Comparison of ENCODE assay signal across 23 cellular contexts in the genomic region with DNA sequence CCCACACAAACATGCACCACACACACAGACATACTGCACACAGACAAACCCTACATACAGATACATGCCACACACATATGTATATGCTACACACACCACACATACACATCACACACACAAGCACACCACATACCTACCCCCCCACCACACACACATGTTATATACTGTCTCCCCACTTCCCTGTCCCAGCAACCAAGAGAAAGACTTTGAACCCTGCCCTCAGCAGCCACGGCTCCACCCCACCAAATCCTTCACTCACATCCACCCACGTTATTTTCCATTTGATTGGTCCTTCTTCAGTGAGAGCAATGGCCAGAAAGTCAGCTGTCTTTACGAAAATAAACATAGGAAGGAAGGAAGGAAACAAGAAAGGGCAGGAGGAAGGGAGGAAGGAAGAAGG.
"Had no signal": no experiment of that assay in that cellular context is flagged by ENCODE, and none has a peak within 500 bp of the region (broad histone marks: within the 10 kb centered on the region; RNA-seq: fewer than 3 reads in every experiment).

No MANE protein-coding gene starts in this region.

- H2AFZ ChIP-seq: PC-9 had no signal

- H3K4me3 ChIP-seq: MG63, PC-9 had no signal

- H3K36me3 ChIP-seq: MG63 had no signal

- H3K27ac ChIP-seq: PC-9, VCaP had no signal

- H3K9me3 ChIP-seq: MG63 had no signal

- DNase-seq: activated CD4-positive, alpha-beta memory T cell treated with anti-CD3 and anti-CD28 coated beads for 36 hours; activated CD4-positive, alpha-beta T cell treated with anti-CD3 and anti-CD28 coated beads, Interleukin-2, amount 10 ng/mL, durations not matched to agents 7 days and 5 days; activated CD4-positive, CD25-positive, alpha-beta regulatory T cell; activated CD8-positive, alpha-beta memory T cell treated with anti-CD3 and anti-CD28 coated beads for 24 hours; activated effector memory CD4-positive, alpha-beta T cell treated with anti-CD3 and anti-CD28 coated beads, Interleukin-2, amount 50 U/mL, for 16 hours; activated naive CD4-positive, alpha-beta T cell treated with Interleukin-2 at 50 U/mL for 16 hours; activated naive CD8-positive, alpha-beta T cell treated with anti-CD3 and anti-CD28 coated beads, Interleukin-2, amount 50 U/mL, for 24 hours; activated T-cell treated with anti-CD3 and anti-CD28 coated beads, Interleukin-2, amount 50 U/mL, for 4 hours; amniotic stem cell; KBM-7; MG63; NCI-H1105 treated with DMSO at 0.1 percent for 48 hours; NCI-H1436 treated with DMSO at 0.1 percent for 48 hours; NCI-H187; NCI-H2081; NCI-H446; NCI-H524; PC-9; SIG-M5; T-helper 17 cell; T-helper 9 cell had no signal

- FAIRE-seq: astrocyte had no signal

- H3K27me3 ChIP-seq: MG63 had no signal

- H3K4me2 ChIP-seq: PC-9 had no signal
